19 cellular contexts compared by ENCODE assay signal in genomic region chr2:149175956-149176355, GRCh38.
DNase-seq lines count a peak whose midpoint lies in the region; ATAC-seq and TF ChIP-seq lines count a peak whose summit lies in the region.
"Had no signal": no experiment of that assay in that cellular context is flagged by ENCODE, and none has a peak within 500 bp of the region (broad histone marks: within the 10 kb centered on the region; RNA-seq: fewer than 3 reads in every experiment).

No MANE protein-coding gene starts in this region.

- peaks cover 57% of the 10 kb centered on the region for H3K4me1 Mint-ChIP-seq in progenitor cell of endocrine pancreas (ENCODE audit: low read depth)
- H3K4me1 Mint-ChIP-seq: B cell had no signal

- H3K27ac Mint-ChIP-seq in progenitor cell of endocrine pancreas, result peak overlapping the region; percentile 33
- H3K27ac Mint-ChIP-seq: B cell; CD8-positive, alpha-beta T cell; GM23338; HFFc6 had no signal

- no peaks in the 10 kb centered on the region for H3K9me3 Mint-ChIP-seq in progenitor cell of endocrine pancreas (ENCODE audit: low read depth)
- H3K9me3 Mint-ChIP-seq: GM23338, HFFc6 had no signal

- H3K36me3 Mint-ChIP-seq in progenitor cell of endocrine pancreas (ENCODE audit: insufficient read depth), result peaks cover 21% of the 10 kb centered on the region
- H3K36me3 Mint-ChIP-seq: CD8-positive, alpha-beta T cell had no signal

- no peak overlapping the region for H3K4me3 Mint-ChIP-seq in progenitor cell of endocrine pancreas (ENCODE audit: low read depth)
- H3K4me3 Mint-ChIP-seq: B cell; CD8-positive, alpha-beta T cell; GM23338; HFFc6 had no signal

- H3K27me3 Mint-ChIP-seq in progenitor cell of endocrine pancreas, result no peaks in the 10 kb centered on the region

- DNase-seq in EL, result peak; percentile 8
- DNase-seq in amniotic epithelial cell (ENCODE audit: low read depth), result peak; percentile 48
- DNase-seq in progenitor cell of endocrine pancreas (ENCODE audit: low spot score, unreplicated experiment), result no peak
- no peak for DNase-seq in DMS153 (lab: John Stamatoyannopoulos, UW)
- DNase-seq: Calu3; CD8-positive, alpha-beta T cell; DMS53; DND-41; GDM1; H7; HFFc6; IMR-90 had no signal

- ATAC-seq in GM21526 (IDR thresholded peaks at IDR 0.05; ENCODE audit: low FRiP score, unreplicated experiment), result no peak
- ATAC-seq in HG02884 (IDR thresholded peaks at IDR 0.05; ENCODE audit: unreplicated experiment), result no peak
- ATAC-seq: A549; CD8-positive, alpha-beta T cell; GM23338; HCT116; K562 had no signal

- TF ChIP-seq CTCF in progenitor cell of endocrine pancreas (IDR thresholded peaks at IDR 0.05; ENCODE audit: unreplicated experiment), result no peak

Comparison
In these comparisons a context has a peak if more than half of its experiments do, and no peak if none do; other contexts are left out.
1. DNase-seq: peak in EL (single experiment) and amniotic epithelial cell (single experiment); none in progenitor cell of endocrine pancreas (single experiment) and DMS153 (single experiment).